Comparison of ENCODE assay signal across 26 cellular contexts in genomic region chr17:49820773-49821172, GRCh38. TPM values are rescaled to one million over a fixed set of nuclear protein-coding genes. Genes with fewer than 3 reads are reported as not detected.
DNase-seq lines count a peak whose midpoint lies in the region; ATAC-seq, FAIRE-seq and TF ChIP-seq lines count a peak whose summit lies in the region.
"Had no signal": no experiment of that assay in that cellular context is flagged by ENCODE, and none has a peak within 500 bp of the region (broad histone marks: within the 10 kb centered on the region; RNA-seq: fewer than 3 reads in every experiment).

No MANE protein-coding gene starts in this region.

- peaks cover 4% of the 10 kb centered on the region for H3K4me1 ChIP-seq in colonic mucosa

- no peak for ATAC-seq in CD4-positive, alpha-beta T cell (ENCODE audit: poor library complexity)
- ATAC-seq in activated CD8-positive, alpha-beta T cell treated with anti-CD3 and anti-CD28 coated beads for 36 hours, result no peak
- no peak for ATAC-seq in HG03095 (IDR thresholded peaks at IDR 0.05; ENCODE audit: unreplicated experiment)
- ATAC-seq: foreskin keratinocyte; mucosa of descending colon; stimulated activated memory B cell treated with anti-CD40 and anti-IgM and Interleukin-4, amounts not matched to agents 10 μg/mL and 1 μg/mL and 100 μg/mL, for 72 hours had no signal

- POLR2A ChIA-PET in CD4-positive, alpha-beta T cell (lab: Charles Lee), result interaction anchor here (0.8 kb wide), 2 partner anchors 30 to 33 kb away, joined by 3 to 4 read pairs; partner anchors contain the start of gene KAT7
- POLR2A ChIA-PET in activated CD8-positive, alpha-beta T cell treated with anti-CD3 and anti-CD28 coated beads for 36 hours (lab: Charles Lee), result no interaction called here

- H3K27me3 ChIP-seq in CD4-positive, alpha-beta T cell (ENCODE audit: control insufficient read depth, insufficient read depth, low read length), result no peaks in the 10 kb centered on the region
- H3K27me3 ChIP-seq in colonic mucosa, result no peaks in the 10 kb centered on the region
- H3K27me3 ChIP-seq: ascending aorta, foreskin keratinocyte, hepatocyte had no signal

- no peak for TF ChIP-seq POLR2A in H54 (IDR thresholded peaks at IDR 0.05; ENCODE audit: low read depth, low read length)

- H3K9me3 ChIP-seq in CD4-positive, alpha-beta T cell (ENCODE audit: control insufficient read depth, low read length), result no peaks in the 10 kb centered on the region
- H3K9me3 ChIP-seq in colonic mucosa, result no peaks in the 10 kb centered on the region
- H3K9me3 ChIP-seq: ascending aorta, mucosa of descending colon had no signal

- no peaks in the 10 kb centered on the region for H3K27me3 Mint-ChIP-seq in CD4-positive, alpha-beta T cell
- no peaks in the 10 kb centered on the region for H3K27me3 Mint-ChIP-seq in activated CD8-positive, alpha-beta T cell treated with anti-CD3 and anti-CD28 coated beads for 36 hours
- H3K27me3 Mint-ChIP-seq in immature natural killer cell (ENCODE audit: low read depth in 3 of 3), result peaks cover 0 to 2% (median 2%) of the 10 kb centered on the region in 3 donors
- H3K27me3 Mint-ChIP-seq: central memory CD8-positive, alpha-beta T cell; stimulated activated memory B cell treated with anti-CD40 and anti-IgM and Interleukin-4, amounts not matched to agents 10 μg/mL and 1 μg/mL and 100 μg/mL, for 72 hours had no signal

- H3K4me3 ChIP-seq in colonic mucosa, result no peak overlapping the region
- H3K4me3 ChIP-seq: ascending aorta, hepatocyte, mucosa of descending colon had no signal

- no peak overlapping the region for H3K9ac ChIP-seq in colonic mucosa (ENCODE audit: low read depth in 2 of 2, low read length in 2 of 2)

- H3K4me3 Mint-ChIP-seq in CD4-positive, alpha-beta T cell, result peak overlapping the region; percentile 72
- no peak overlapping the region for H3K4me3 Mint-ChIP-seq in activated CD8-positive, alpha-beta T cell treated with anti-CD3 and anti-CD28 coated beads for 36 hours
- H3K4me3 Mint-ChIP-seq in immature natural killer cell, result peak overlapping the region; percentile 50 to 66 (median 56)
- H3K4me3 Mint-ChIP-seq: central memory CD8-positive, alpha-beta T cell; stimulated activated memory B cell treated with anti-CD40 and anti-IgM and Interleukin-4, amounts not matched to agents 10 μg/mL and 1 μg/mL and 100 μg/mL, for 72 hours had no signal

- peaks cover 98% of the 10 kb centered on the region for H3K36me3 Mint-ChIP-seq in CD4-positive, alpha-beta T cell (ENCODE audit: low read depth)
- peaks cover 65% of the 10 kb centered on the region for H3K36me3 Mint-ChIP-seq in activated CD8-positive, alpha-beta T cell treated with anti-CD3 and anti-CD28 coated beads for 36 hours (ENCODE audit: low read depth)
- H3K36me3 Mint-ChIP-seq in immature natural killer cell, result peaks cover 32 to 70% (median 41%) of the 10 kb centered on the region in 3 donors

- H3K9me3 Mint-ChIP-seq in CD4-positive, alpha-beta T cell, result no peaks in the 10 kb centered on the region
- H3K9me3 Mint-ChIP-seq in activated CD8-positive, alpha-beta T cell treated with anti-CD3 and anti-CD28 coated beads for 36 hours, result no peaks in the 10 kb centered on the region
- no peaks in the 10 kb centered on the region for H3K9me3 Mint-ChIP-seq in immature natural killer cell
- H3K9me3 Mint-ChIP-seq: central memory CD8-positive, alpha-beta T cell; stimulated activated memory B cell treated with anti-CD40 and anti-IgM and Interleukin-4, amounts not matched to agents 10 μg/mL and 1 μg/mL and 100 μg/mL, for 72 hours had no signal

- peaks cover 65% of the 10 kb centered on the region for H3K4me1 Mint-ChIP-seq in CD4-positive, alpha-beta T cell (ENCODE audit: low read depth)
- H3K4me1 Mint-ChIP-seq in activated CD8-positive, alpha-beta T cell treated with anti-CD3 and anti-CD28 coated beads for 36 hours (ENCODE audit: low read depth), result peaks cover 53% of the 10 kb centered on the region
- H3K4me1 Mint-ChIP-seq in immature natural killer cell, result peaks cover 53 to 60% of the 10 kb centered on the region in 2 donors
- H3K4me1 Mint-ChIP-seq: stimulated activated memory B cell treated with anti-CD40 and anti-IgM and Interleukin-4, amounts not matched to agents 10 μg/mL and 1 μg/mL and 100 μg/mL, for 72 hours had no signal

- peak overlapping the region; percentile 96 for H3K27ac Mint-ChIP-seq in CD4-positive, alpha-beta T cell
- peak overlapping the region; percentile 69 for H3K27ac Mint-ChIP-seq in activated CD8-positive, alpha-beta T cell treated with anti-CD3 and anti-CD28 coated beads for 36 hours
- peak overlapping the region; percentile 79 to 94 (median 91) for H3K27ac Mint-ChIP-seq in immature natural killer cell
- H3K27ac Mint-ChIP-seq: stimulated activated memory B cell treated with anti-CD40 and anti-IgM and Interleukin-4, amounts not matched to agents 10 μg/mL and 1 μg/mL and 100 μg/mL, for 72 hours had no signal

- no peak for FAIRE-seq in H54 (lab: Jason Lieb, UNC)

- H3K36me3 ChIP-seq in colonic mucosa, result peaks cover 19% of the 10 kb centered on the region

- peak overlapping the region; percentile 46 for H3K27ac ChIP-seq in CD4-positive, alpha-beta T cell (ENCODE audit: low read depth, low read length)
- H3K27ac ChIP-seq in colonic mucosa, result no peak overlapping the region
- H3K27ac ChIP-seq: ascending aorta, foreskin keratinocyte, hepatocyte had no signal

- CTCF ChIA-PET in CD4-positive, alpha-beta T cell (lab: Charles Lee), result interaction anchor here (0.7 kb wide), 2 partner anchors 11 to 413 kb away, joined by 3 to 4 read pairs; no protein-coding TSS in a partner anchor
- CTCF ChIA-PET in activated CD8-positive, alpha-beta T cell treated with anti-CD3 and anti-CD28 coated beads for 36 hours (lab: Charles Lee), result interaction anchor here (0.6 to 1.4 kb wide), 3 partner anchors 125 to 307 kb away, joined by 3 to 4 read pairs (median 3); no protein-coding TSS in a partner anchor

- no peak for TF ChIP-seq CTCF in CD4-positive, alpha-beta T cell (IDR thresholded peaks at IDR 0.05)
- no peak for TF ChIP-seq CTCF in activated CD8-positive, alpha-beta T cell treated with anti-CD3 and anti-CD28 coated beads for 36 hours (IDR thresholded peaks at IDR 0.05)
- no peak for TF ChIP-seq CTCF in colonic mucosa (IDR thresholded peaks at IDR 0.05)

- intact Hi-C loops in CD4-positive, alpha-beta T cell (cut with DNase I, micrococcal nuclease), result loop anchor here in 1 of 2 experiments (2.0 kb wide), 1 partner anchor 14 kb away; no protein-coding TSS in a partner anchor
- intact Hi-C loops in activated CD8-positive, alpha-beta T cell treated with anti-CD3 and anti-CD28 coated beads for 36 hours (cut with micrococcal nuclease), result no loop called here
- intact Hi-C loops in colonic mucosa (cut with DNase I), result no loop called here

- no peak for DNase-seq in CD4-positive, alpha-beta T cell
- DNase-seq in D341Med (ENCODE audit: low spot score), result peak; percentile 51
- DNase-seq in activated CD8-positive, alpha-beta T cell treated with anti-CD3 and anti-CD28 coated beads for 36 hours, result no peak
- DNase-seq in immature natural killer cell, result no peak
- no peak for DNase-seq in activated gamma-delta T cell (lab: John Stamatoyannopoulos, UW)
- DNase-seq in H54 (ENCODE audit: insufficient read length, low spot score), result no peak
- DNase-seq in colonic mucosa, result no peak
- DNase-seq: activated CD4-positive, CD25-positive, alpha-beta regulatory T cell treated with anti-CD3 and anti-CD28 coated beads, Interleukin-2, amount 50 U/mL, for 72 hours; activated CD8-positive, alpha-beta memory T cell treated with anti-CD3 and anti-CD28 coated beads, Interleukin-2, amount 50 U/mL, for 4 hours; erythroblast; foreskin keratinocyte; islet precursor cell; Karpas-422; mucosa of descending colon; NCI-H1092; NCI-H187 treated with DMSO at 0.1 percent for 48 hours; NCI-H226; NCI-H748 treated with DMSO at 0.1 percent for 48 hours; stimulated activated CD4-positive, alpha-beta T cell treated with anti-CD3 and anti-CD28 coated beads, Interleukin-1b, Interleukin-23, amount 100 ng/mL, for 48 hours had no signal

RNA-seq across cellular contexts. Expression of gene TAC4, which starts 27.1 kb away (rescaled TPM):
- not detected for total RNA-seq in CD4-positive, alpha-beta T cell
- not detected for total RNA-seq in activated CD8-positive, alpha-beta T cell treated with anti-CD3 and anti-CD28 coated beads for 36 hours
- polyA plus RNA-seq in immature natural killer cell, result not detected
- total RNA-seq in colonic mucosa, result not detected
- total RNA-seq: ascending aorta, foreskin keratinocyte, hepatocyte, lower leg skin, mucosa of descending colon, pulmonary artery endothelial cell had no signal
- polyA plus RNA-seq: foreskin keratinocyte, hepatocyte had no signal

RNA-seq across cellular contexts. Expression of gene KAT7, which starts 32.3 kb away (rescaled TPM):
- total RNA-seq in CD4-positive, alpha-beta T cell, result 100 to 1,000 TPM; 178 to 187 TPM
- 10 to 100 TPM; 61.2 to 66.6 TPM for total RNA-seq in activated CD8-positive, alpha-beta T cell treated with anti-CD3 and anti-CD28 coated beads for 36 hours
- polyA plus RNA-seq in immature natural killer cell, result 10 to 100 TPM; 32.3 to 67.2 (median 37.9) TPM
- total RNA-seq in colonic mucosa, result 10 to 100 TPM; 39.4 to 42.5 TPM

RNA-seq across cellular contexts. Expression of gene FAM117A, which starts 56.8 kb away (rescaled TPM):
- total RNA-seq in CD4-positive, alpha-beta T cell, result 10 to 100 TPM; 23.2 to 26.5 TPM
- total RNA-seq in activated CD8-positive, alpha-beta T cell treated with anti-CD3 and anti-CD28 coated beads for 36 hours, result 10 to 100 TPM; 19.7 to 23.0 TPM
- polyA plus RNA-seq in immature natural killer cell, result 10 to 100 TPM; 35.3 to 68.0 (median 35.9) TPM
- 1 to 10 TPM; 6.3 to 7.9 TPM for total RNA-seq in colonic mucosa
